18 cellular contexts compared by ENCODE assay signal in genomic region chr5:126523818-126524522, GRCh38.
DNase-seq lines count a peak whose midpoint lies in the region; ATAC-seq and TF ChIP-seq lines count a peak whose summit lies in the region.
"Had no signal": no experiment of that assay in that cellular context is flagged by ENCODE, and none has a peak within 500 bp of the region (broad histone marks: within the 10 kb centered on the region; RNA-seq: fewer than 3 reads in every experiment).

No MANE protein-coding gene starts in this region.

- no peak for DNase-seq in Right ventricle myocardium inferior (ENCODE audit: missing footprints)
- DNase-seq in heart left ventricle: no peak
- no peak for DNase-seq in left ventricle myocardium inferior
- DNase-seq in ovary: no peak
- DNase-seq in GM20000 (ENCODE audit: low spot score): no peak
- DNase-seq in Karpas-422: no peak
- no peak for DNase-seq in T-cell
- DNase-seq in NCI-H187 treated with DMSO at 0.1 percent for 48 hours (lab: John Stamatoyannopoulos, UW): no peak
- DNase-seq: activated CD4-positive, alpha-beta memory T cell treated with anti-CD3 and anti-CD28 coated beads for 36 hours; activated naive CD8-positive, alpha-beta T cell treated with anti-CD3 and anti-CD28 coated beads, Interleukin-2, amount 50 U/mL, for 24 hours; activated T-cell treated with anti-CD3 and anti-CD28 coated beads, Interleukin-2, amount 50 U/mL, for 72 hours; CD4-positive, alpha-beta T cell; NCI-H1436 treated with DMSO at 0.1 percent for 48 hours; NCI-H524; psoas muscle had no signal

- H3K79me2 ChIP-seq in Karpas-422 (ENCODE audit: low read length): no peaks in the 10 kb centered on the region
- H3K79me2 ChIP-seq: hepatocyte had no signal

- intact Hi-C loops in Right ventricle myocardium inferior (cut with DNase I) (no loop called here), heart left ventricle (cut with DNase I) (loop anchor here in 1 of 10 donors (10.0 kb wide), 1 partner anchor 1779 kb away; the partner anchor contains the start of gene ZNF608), left ventricle myocardium inferior (cut with micrococcal nuclease) (no loop called here), ovary (cut with DNase I) (loop anchor here in 1 of 4 donors (5.0 kb wide), 1 partner anchor 102 kb away; the partner anchor contains the start of gene GRAMD2B)

- peaks cover 0 to 4% of the 10 kb centered on the region in 2 donors for H3K27me3 Mint-ChIP-seq in T-cell
- H3K27me3 Mint-ChIP-seq: activated naive CD8-positive, alpha-beta T cell treated with anti-CD3 and anti-CD28 coated beads, Interleukin-2, amount 50 U/mL, for 24 hours; CD4-positive, alpha-beta T cell had no signal

- TF ChIP-seq EP300 in ovary (IDR thresholded peaks at IDR 0.05): no peak

- no peak overlapping the region for H2AFZ ChIP-seq in Karpas-422 (ENCODE audit: low read length)
- H2AFZ ChIP-seq: hepatocyte had no signal

- no peaks in the 10 kb centered on the region for H3K27me3 ChIP-seq in heart left ventricle
- no peaks in the 10 kb centered on the region for H3K27me3 ChIP-seq in left ventricle myocardium inferior (ENCODE audit: low read depth)
- H3K27me3 ChIP-seq in ovary: no peaks in the 10 kb centered on the region
- H3K27me3 ChIP-seq in Karpas-422 (ENCODE audit: low read length): no peaks in the 10 kb centered on the region
- H3K27me3 ChIP-seq: hepatocyte had no signal

- no peak overlapping the region for H3K9ac ChIP-seq in Karpas-422 (ENCODE audit: low read length)

- TF ChIP-seq POLR2A in heart left ventricle (IDR thresholded peaks at IDR 0.05): no peak
- TF ChIP-seq POLR2A in ovary (IDR thresholded peaks at IDR 0.05): no peak

- H3K9me2 ChIP-seq in Karpas-422 (replicated peaks; ENCODE audit: insufficient read depth, low read length): no peaks in the 10 kb centered on the region

- peaks cover 0 to 11% (median 0%) of the 10 kb centered on the region in 12 donors for H3K9me3 ChIP-seq in heart left ventricle
- H3K9me3 ChIP-seq in left ventricle myocardium inferior (replicated peaks): no peaks in the 10 kb centered on the region
- no peaks in the 10 kb centered on the region for H3K9me3 ChIP-seq in ovary
- H3K9me3 ChIP-seq in Karpas-422 (ENCODE audit: low read length): no peaks in the 10 kb centered on the region
- H3K9me3 ChIP-seq: A549, psoas muscle had no signal

- CTCF ChIA-PET in T-cell (lab: Charles Lee): no interaction called here

- H3K4me1 ChIP-seq in heart left ventricle: peaks cover 0 to 35% (median 16%) of the 10 kb centered on the region in 12 donors
- peaks cover 46% of the 10 kb centered on the region for H3K4me1 ChIP-seq in left ventricle myocardium inferior
- H3K4me1 ChIP-seq in ovary (ENCODE audit: insufficient read depth): peaks cover 24% of the 10 kb centered on the region
- no peaks in the 10 kb centered on the region for H3K4me1 ChIP-seq in Karpas-422 (ENCODE audit: low read length)
- H3K4me1 ChIP-seq: A549, psoas muscle had no signal

- no peak overlapping the region for H3K4me3 Mint-ChIP-seq in T-cell
- H3K4me3 Mint-ChIP-seq: activated CD4-positive, alpha-beta memory T cell treated with anti-CD3 and anti-CD28 coated beads for 36 hours; activated naive CD8-positive, alpha-beta T cell treated with anti-CD3 and anti-CD28 coated beads, Interleukin-2, amount 50 U/mL, for 24 hours; activated T-cell treated with anti-CD3 and anti-CD28 coated beads, Interleukin-2, amount 50 U/mL, for 72 hours; CD4-positive, alpha-beta T cell had no signal

- H3K9me3 Mint-ChIP-seq in T-cell: peaks cover 0 to 11% (median 0%) of the 10 kb centered on the region in 3 donors
- H3K9me3 Mint-ChIP-seq: activated CD4-positive, alpha-beta memory T cell treated with anti-CD3 and anti-CD28 coated beads for 36 hours; activated naive CD8-positive, alpha-beta T cell treated with anti-CD3 and anti-CD28 coated beads, Interleukin-2, amount 50 U/mL, for 24 hours; activated T-cell treated with anti-CD3 and anti-CD28 coated beads, Interleukin-2, amount 50 U/mL, for 72 hours had no signal

- WGBS in heart left ventricle, 4 donors: 70 to 82% (median 74%) methylated on average over 8 of the region's 8 CpGs
- WGBS in ovary, 3 donors: 13 to 35% (median 19%) methylated on average over 8 of the region's 8 CpGs

- peaks cover 2 to 11% (median 3%) of the 10 kb centered on the region in 3 donors for H3K4me1 Mint-ChIP-seq in T-cell
- H3K4me1 Mint-ChIP-seq: activated naive CD8-positive, alpha-beta T cell treated with anti-CD3 and anti-CD28 coated beads, Interleukin-2, amount 50 U/mL, for 24 hours had no signal

- no peak for TF ChIP-seq CTCF in heart left ventricle (IDR thresholded peaks at IDR 0.05)
- TF ChIP-seq CTCF in left ventricle myocardium inferior (IDR thresholded peaks at IDR 0.05; ENCODE audit: borderline replicate concordance): no peak
- TF ChIP-seq CTCF in ovary (IDR thresholded peaks at IDR 0.05): no peak
- no peak for TF ChIP-seq CTCF in GM20000 (IDR thresholded peaks at IDR 0.05; ENCODE audit: extremely low read depth, missing control alignments)

- no peaks in the 10 kb centered on the region for H3K36me3 ChIP-seq in heart left ventricle
- no peaks in the 10 kb centered on the region for H3K36me3 ChIP-seq in left ventricle myocardium inferior
- H3K36me3 ChIP-seq in ovary: no peaks in the 10 kb centered on the region
- H3K36me3 ChIP-seq in Karpas-422 (ENCODE audit: insufficient read depth, low read length): no peaks in the 10 kb centered on the region

- peaks cover 3% of the 10 kb centered on the region for H3K36me3 Mint-ChIP-seq in T-cell
- H3K36me3 Mint-ChIP-seq: activated CD4-positive, alpha-beta memory T cell treated with anti-CD3 and anti-CD28 coated beads for 36 hours had no signal

- H3K4me2 ChIP-seq in Karpas-422 (ENCODE audit: low read depth, low read length, poor library complexity, severe bottlenecking): no peak overlapping the region
- H3K4me2 ChIP-seq: A549, hepatocyte had no signal

- H4K20me1 ChIP-seq in Karpas-422 (ENCODE audit: insufficient read depth, low read depth, low read length): no peaks in the 10 kb centered on the region

- no peak overlapping the region for H3K27ac Mint-ChIP-seq in T-cell
- H3K27ac Mint-ChIP-seq: activated CD4-positive, alpha-beta memory T cell treated with anti-CD3 and anti-CD28 coated beads for 36 hours; activated naive CD8-positive, alpha-beta T cell treated with anti-CD3 and anti-CD28 coated beads, Interleukin-2, amount 50 U/mL, for 24 hours; activated T-cell treated with anti-CD3 and anti-CD28 coated beads, Interleukin-2, amount 50 U/mL, for 72 hours; CD4-positive, alpha-beta T cell had no signal

- ATAC-seq in Right ventricle myocardium inferior: peak; percentile 35
- ATAC-seq in heart left ventricle: no peak
- no peak for ATAC-seq in T-cell (replicated peaks in 1 of 4)
- ATAC-seq: A549; activated naive CD8-positive, alpha-beta T cell treated with anti-CD3 and anti-CD28 coated beads, Interleukin-2, amount 50 U/mL, for 24 hours; activated T-cell treated with anti-CD3 and anti-CD28 coated beads, Interleukin-2, amount 50 U/mL, for 72 hours; Panc1; psoas muscle had no signal

- H3K4me3 ChIP-seq in heart left ventricle (no peak overlapping the region), left ventricle myocardium inferior (no peak overlapping the region), ovary (no peak overlapping the region), Karpas-422 (ENCODE audit: low read length) (no peak overlapping the region)
- H3K4me3 ChIP-seq: A549, hepatocyte, psoas muscle had no signal

- POLR2A ChIA-PET in T-cell (lab: Charles Lee): no interaction called here

- H3K27ac ChIP-seq in heart left ventricle (peak overlapping the region in 4 of 12 donors; percentile 46 to 70 (median 60)), left ventricle myocardium inferior (replicated peaks) (peak overlapping the region; percentile 85), ovary (peak overlapping the region; percentile 6 to 83), Karpas-422 (ENCODE audit: low read length) (no peak overlapping the region)
- H3K27ac ChIP-seq: A549, hepatocyte, psoas muscle had no signal
